ENCODE assay signal across 8 cellular contexts in the genomic region with DNA sequence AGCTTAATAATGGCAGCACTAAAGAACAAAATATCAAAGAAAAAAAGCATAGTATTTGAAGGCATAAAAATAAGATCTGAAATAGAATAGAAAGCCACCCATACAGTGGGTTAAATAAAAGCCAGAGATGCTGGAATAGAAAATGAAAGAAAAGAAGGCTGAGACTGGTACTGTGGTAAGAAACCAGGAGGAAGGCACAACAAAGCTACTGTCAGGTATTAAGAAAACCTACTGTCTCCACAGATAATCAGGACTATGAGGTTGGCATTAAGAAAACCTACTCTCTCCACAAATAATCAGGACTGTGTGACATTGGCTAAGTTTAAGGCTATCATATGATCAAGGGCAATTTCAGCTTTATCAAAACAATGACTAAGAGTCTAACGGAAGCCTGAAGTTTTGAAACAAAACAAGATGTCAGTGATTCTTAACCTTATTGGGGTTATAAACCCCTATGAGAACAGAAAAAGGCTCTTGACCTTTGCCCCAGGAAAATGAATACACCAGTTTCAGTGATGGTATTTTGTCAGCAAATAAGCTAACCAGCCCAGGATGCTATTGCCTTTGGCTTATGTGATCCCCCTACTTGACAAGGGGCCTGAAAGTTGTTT. TPM values are rescaled to one million over a fixed set of nuclear protein-coding genes. Genes with fewer than 3 reads are reported as not detected.
DNase-seq lines count a peak whose midpoint lies in the region; ATAC-seq and TF ChIP-seq lines count a peak whose summit lies in the region.

No MANE protein-coding gene starts in this region.

- DNase-seq in GM06990 (ENCODE audit: extremely low read depth, insufficient read length) (no peak), fibroblast of gingiva (ENCODE audit: low read depth) (peak; percentile 8), uterus (no peak), neural progenitor cell (ENCODE audit: low spot score) (no peak), GM10248 (ENCODE audit: extremely low spot score) (no peak), superior temporal gyrus (ENCODE audit: extremely low spot score) (no peak)

- POLR2A ChIA-PET in GM10248 (lab: Yijun Ruan, JAX): interaction anchor here (1.0 to 1.6 kb wide), 3 partner anchors 11 to 22 kb away, joined by 4 to 5 read pairs (median 4); no protein-coding TSS in a partner anchor

- no peaks in the 10 kb centered on the region for H3F3A ChIP-seq in neural progenitor cell (ENCODE audit: low read depth)

- no peak overlapping the region for H3K27ac Mint-ChIP-seq in neural progenitor cell

- no peaks in the 10 kb centered on the region for H3K79me2 ChIP-seq in neural progenitor cell (ENCODE audit: low read depth)

- H3K27me3 ChIP-seq in GM06990 (replicated peaks; ENCODE audit: control insufficient read depth, insufficient read depth, low read length): no peaks in the 10 kb centered on the region
- no peaks in the 10 kb centered on the region for H3K27me3 ChIP-seq in uterus
- H3K27me3 ChIP-seq in neural progenitor cell: no peaks in the 10 kb centered on the region

- H3K4me3 Mint-ChIP-seq in neural progenitor cell: no peak overlapping the region

- CTCF ChIA-PET in GM10248 (lab: Yijun Ruan, JAX): interaction anchor here (0.8 to 5.8 kb wide), 13 partner anchors 10 to 290 kb away, joined by 3 to 33 read pairs (median 5); partner anchors contain the start of genes C1orf52 and MCOLN2

- no peak overlapping the region for H3K9ac ChIP-seq in neural progenitor cell

- H3K27ac ChIP-seq in uterus (no peak overlapping the region), neural progenitor cell (no peak overlapping the region)

- intact Hi-C loops in uterus (cut with DNase I; ENCODE audit: low total_unique reads): no loop called here

- H3K4me1 Mint-ChIP-seq in neural progenitor cell: no peaks in the 10 kb centered on the region

- TF ChIP-seq CTCF in GM06990 (IDR thresholded peaks at IDR 0.05; ENCODE audit: insufficient read depth, low read length, poor library complexity, severe bottlenecking): no peak
- TF ChIP-seq CTCF in uterus (IDR thresholded peaks at IDR 0.05): no peak
- TF ChIP-seq CTCF in neural progenitor cell (IDR thresholded peaks at IDR 0.05): no peak
- TF ChIP-seq CTCF in GM10248 (IDR thresholded peaks at IDR 0.05; ENCODE audit: control extremely low read depth, extremely low read depth, low read depth, missing control alignments): no peak

- no peak overlapping the region for H3K4me2 ChIP-seq in neural progenitor cell

- no peaks in the 10 kb centered on the region for H4K20me1 ChIP-seq in neural progenitor cell (ENCODE audit: low read depth)

- H3K9me3 Mint-ChIP-seq in neural progenitor cell: no peaks in the 10 kb centered on the region

- H2AFZ ChIP-seq in neural progenitor cell (replicated peaks): no peak overlapping the region

- no peaks in the 10 kb centered on the region for H3K4me1 ChIP-seq in uterus
- H3K4me1 ChIP-seq in neural progenitor cell: no peaks in the 10 kb centered on the region

- peak; percentile 38 for ATAC-seq in GM21447 (IDR thresholded peaks at IDR 0.05; ENCODE audit: unreplicated experiment)
- peak; percentile 21 for ATAC-seq in HG03469 (IDR thresholded peaks at IDR 0.05; ENCODE audit: unreplicated experiment)

- H3K36me3 Mint-ChIP-seq in neural progenitor cell: no peaks in the 10 kb centered on the region

- H3K27me3 Mint-ChIP-seq in neural progenitor cell (ENCODE audit: insufficient read depth, low read depth): peaks cover 6% of the 10 kb centered on the region

- TF ChIP-seq POLR2A in uterus (IDR thresholded peaks at IDR 0.05): no peak

- H3K36me3 ChIP-seq in GM06990 (ENCODE audit: control insufficient read depth, insufficient read depth, low read length) (no peaks in the 10 kb centered on the region; the same call in 1 of the 2 replicates), uterus (no peaks in the 10 kb centered on the region), neural progenitor cell (no peaks in the 10 kb centered on the region)

- H3K4me3 ChIP-seq in GM06990 (replicated peaks; ENCODE audit: low read depth, low read length): peak overlapping the region; percentile 36
- no peak overlapping the region for H3K4me3 ChIP-seq in uterus
- H3K4me3 ChIP-seq in neural progenitor cell: no peak overlapping the region

- H3K9me3 ChIP-seq in uterus: no peaks in the 10 kb centered on the region
- no peaks in the 10 kb centered on the region for H3K9me3 ChIP-seq in neural progenitor cell (ENCODE audit: low read depth)

RNA-seq across cellular contexts. Expression of gene MCOLN2, which starts 24.4 kb away (rescaled TPM):
- 10 to 100 TPM in 1 of 4 donors, under 1 TPM in 1, not detected in 2; 0.73 to 10.3 TPM for total RNA-seq in uterus
- total RNA-seq in neural progenitor cell (ENCODE audit: low replicate concordance): 0.11 and 0.59 TPM in 2 replicates
